1 cellular context compared by ENCODE assay signal in genomic region chr11:46493786-46494185, GRCh38.
TF ChIP-seq lines count a peak whose summit lies in the region.

No MANE protein-coding gene starts in this region.

TF ChIP-seq in SK-N-SH treated with all-trans-retinoic acid at 6 μM for 48 hours, 23 proteins besides CTCF, POLR2A, EP300 and RAD21 (continued from another document):
- TF ChIP-seq POU6F1 (CRISPR knock-in tag; IDR thresholded peaks at IDR 0.05; ENCODE audit: borderline replicate concordance, low read depth) (no peak), ZFP30 (CRISPR knock-in tag; IDR thresholded peaks at IDR 0.05) (no peak)
